ENCODE assay signal across 18 cellular contexts in genomic region chr11:36192723-36193619, GRCh38.
"Had no signal": no experiment of that assay in that cellular context is flagged by ENCODE, and none has a peak within 500 bp of the region (broad histone marks: within the 10 kb centered on the region; RNA-seq: fewer than 3 reads in every experiment).

No MANE protein-coding gene starts in this region.

- H3K36me3 ChIP-seq: heart left ventricle, right atrium auricular region, vagina had no signal

- H3K27ac ChIP-seq: heart left ventricle, right atrium auricular region, skin epidermis, tibial nerve, vagina had no signal

- H3K9me3 ChIP-seq: heart left ventricle, mucosa of descending colon, right atrium auricular region, tibial nerve, vagina had no signal

- DNase-seq: activated CD4-positive, alpha-beta T cell treated with anti-CD3 and anti-CD28 coated beads, Interleukin-2, amount 50 U/mL, for 48 hours; activated effector memory CD4-positive, alpha-beta T cell treated with Interleukin-2 at 50 U/mL for 16 hours; activated naive CD4-positive, alpha-beta T cell treated with anti-CD3 and anti-CD28 coated beads, Interleukin-2, amount 50 U/mL, for 16 hours; activated T-cell treated with anti-CD3 and anti-CD28 coated beads, Interleukin-2, amount 50 U/mL, for 4 hours; dorsolateral prefrontal cortex; endodermal cell; heart left ventricle; left colon; mucosa of descending colon; naive thymus-derived CD8-positive, alpha-beta T cell; stimulated activated CD4-positive, alpha-beta T cell treated with anti-CD3 and anti-CD28 coated beads, Interleukin-4, amount 100 ng/mL, for 24 hours; stimulated activated naive CD4-positive, alpha-beta T cell treated with Interleukin-2 at 50 U/mL for 16 hours; substantia nigra; T-helper 9 cell had no signal

- H3K27me3 ChIP-seq: dorsolateral prefrontal cortex, right atrium auricular region, tibial nerve, vagina had no signal

- H3K4me3 ChIP-seq: dorsolateral prefrontal cortex, heart left ventricle, mucosa of descending colon, right atrium auricular region, skin epidermis, tibial nerve, vagina had no signal
